Comparison of ENCODE assay signal across 15 cellular contexts in the genomic region with DNA sequence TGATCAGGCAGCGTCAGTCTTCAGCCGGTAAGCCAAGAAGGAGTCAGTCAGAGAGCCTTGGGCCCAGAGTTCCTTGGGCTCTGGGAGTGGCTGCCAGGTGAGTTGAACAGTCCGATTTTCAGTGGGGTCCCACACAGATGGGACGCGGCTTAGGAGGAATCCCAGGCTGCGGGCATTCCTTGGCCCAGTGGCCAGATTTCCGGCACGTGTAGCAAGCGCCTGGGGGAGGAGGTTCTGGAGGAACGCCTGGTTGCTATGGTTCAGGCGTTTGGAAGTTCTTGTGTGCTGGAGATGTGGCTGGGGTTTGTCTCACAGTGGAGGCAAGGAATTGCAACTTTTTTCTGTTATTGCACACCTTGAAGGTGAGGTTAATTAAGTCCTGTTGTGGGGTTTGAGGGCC. TPM values are rescaled to one million over a fixed set of nuclear protein-coding genes. Genes with fewer than 3 reads are reported as not detected.
"Had no signal": no experiment of that assay in that cellular context is flagged by ENCODE, and none has a peak within 500 bp of the region (broad histone marks: within the 10 kb centered on the region; RNA-seq: fewer than 3 reads in every experiment).

No MANE protein-coding gene starts in this region.

RNA-seq across cellular contexts. Expression of a gene that starts 26.7 kb away (rescaled TPM):
- total RNA-seq: activated B cell treated with CpG ODN at 0.5 μM for 24 hours; activated CD4-positive, alpha-beta memory T cell treated with anti-CD3 and anti-CD28 coated beads for 36 hours; activated CD4-positive, alpha-beta memory T cell treated with anti-CD3 and anti-CD28 coated beads, Interleukin-2, amount 10 ng/mL, durations not matched to agents 7 days and 5 days; activated CD4-positive, alpha-beta T cell treated with anti-CD3 and anti-CD28 coated beads for 36 hours; activated CD4-positive, alpha-beta T cell treated with anti-CD3 and anti-CD28 coated beads, Interleukin-2, amount 10 ng/mL, durations not matched to agents 24 days and 14 days; activated CD4-positive, alpha-beta T cell treated with anti-CD3 and anti-CD28 coated beads, Interleukin-2, amount 10 ng/mL, durations not matched to agents 7 days and 5 days; activated CD8-positive, alpha-beta memory T cell treated with anti-CD3 and anti-CD28 coated beads for 36 hours; activated CD8-positive, alpha-beta memory T cell treated with anti-CD3 and anti-CD28 coated beads, Interleukin-2, amount 10 ng/mL, durations not matched to agents 7 days and 5 days; activated CD8-positive, alpha-beta T cell treated with anti-CD3 and anti-CD28 coated beads for 36 hours; activated CD8-positive, alpha-beta T cell treated with anti-CD3 and anti-CD28 coated beads, Interleukin-2, amount 10 ng/mL, durations not matched to agents 7 days and 5 days; T-cell; T-helper 1 cell treated with Interleukin-12 subunit alpha and Interleukin-12 subunit beta and Interleukin-4 antibody, amounts not matched to agents 30 ng/mL and 1 ng/mL, for 36 hours; T-helper 17 cell; T-helper 2 cell treated with Interferon-gamma antibody and Interleukin-4, amounts not matched to agents 100 ng/mL and 5 ng/mL, for 36 hours had no signal

RNA-seq across cellular contexts. Expression of a gene that starts 57.4 kb away (rescaled TPM):
- total RNA-seq: activated B cell treated with CpG ODN at 0.5 μM for 24 hours; activated CD4-positive, alpha-beta memory T cell treated with anti-CD3 and anti-CD28 coated beads for 36 hours; activated CD4-positive, alpha-beta memory T cell treated with anti-CD3 and anti-CD28 coated beads, Interleukin-2, amount 10 ng/mL, durations not matched to agents 7 days and 5 days; activated CD4-positive, alpha-beta T cell treated with anti-CD3 and anti-CD28 coated beads for 36 hours; activated CD4-positive, alpha-beta T cell treated with anti-CD3 and anti-CD28 coated beads, Interleukin-2, amount 10 ng/mL, durations not matched to agents 24 days and 14 days; activated CD4-positive, alpha-beta T cell treated with anti-CD3 and anti-CD28 coated beads, Interleukin-2, amount 10 ng/mL, durations not matched to agents 7 days and 5 days; activated CD8-positive, alpha-beta memory T cell treated with anti-CD3 and anti-CD28 coated beads for 36 hours; activated CD8-positive, alpha-beta memory T cell treated with anti-CD3 and anti-CD28 coated beads, Interleukin-2, amount 10 ng/mL, durations not matched to agents 7 days and 5 days; activated CD8-positive, alpha-beta T cell treated with anti-CD3 and anti-CD28 coated beads for 36 hours; activated CD8-positive, alpha-beta T cell treated with anti-CD3 and anti-CD28 coated beads, Interleukin-2, amount 10 ng/mL, durations not matched to agents 7 days and 5 days; T-cell; T-helper 1 cell treated with Interleukin-12 subunit alpha and Interleukin-12 subunit beta and Interleukin-4 antibody, amounts not matched to agents 30 ng/mL and 1 ng/mL, for 36 hours; T-helper 2 cell treated with Interferon-gamma antibody and Interleukin-4, amounts not matched to agents 100 ng/mL and 5 ng/mL, for 36 hours; WTC11 had no signal
